In genomic region chr1:49677706-49678105, GRCh38 we compare ENCODE assay signal across 5 cellular contexts.
"Had no signal": no experiment of that assay in that cellular context is flagged by ENCODE, and none has a peak within 500 bp of the region (broad histone marks: within the 10 kb centered on the region; RNA-seq: fewer than 3 reads in every experiment).

No MANE protein-coding gene starts in this region.

- DNase-seq: IMR-90, KBM-7, KG1 had no signal

- H3K4me3 ChIP-seq: K562 had no signal

- H3K27ac ChIP-seq: HL-60 had no signal
